10 cellular contexts compared by ENCODE assay signal in genomic region chr19:5691930-5692784, GRCh38. TPM values are rescaled to one million over a fixed set of nuclear protein-coding genes. Genes with fewer than 3 reads are reported as not detected.
DNase-seq lines count a peak whose midpoint lies in the region; ATAC-seq and TF ChIP-seq lines count a peak whose summit lies in the region.
"Had no signal": no experiment of that assay in that cellular context is flagged by ENCODE, and none has a peak within 500 bp of the region (broad histone marks: within the 10 kb centered on the region; RNA-seq: fewer than 3 reads in every experiment).

No MANE protein-coding gene starts in this region.

- H3K4me1 ChIP-seq in PC-9 (replicated peaks; ENCODE audit: insufficient read depth) (no peaks in the 10 kb centered on the region), sigmoid colon (peaks cover 0 to 40% (median 30%) of the 10 kb centered on the region in 4 donors)

- intact Hi-C loops in PC-9 (cut with micrococcal nuclease; ENCODE audit: unreplicated experiment) (no loop called here), sigmoid colon (cut with DNase I) (loop anchor here (2.0 to 5.0 kb wide), 3 partner anchors 29 to 210 kb away; partner anchors contain the start of genes CATSPERD, LONP1, NDUFA11 and SAFB)

- H4K20me1 ChIP-seq in PC-9 (ENCODE audit: insufficient read depth): peaks cover 37% of the 10 kb centered on the region

- H3K9me3 ChIP-seq in PC-9 (ENCODE audit: insufficient read depth, low read depth) (no peaks in the 10 kb centered on the region), sigmoid colon (no peaks in the 10 kb centered on the region)
- H3K9me3 ChIP-seq: neutrophil had no signal

- no peak overlapping the region for H2AFZ ChIP-seq in PC-9

- H3K4me3 ChIP-seq in PC-9 (peak overlapping the region; percentile 90), sigmoid colon (peak overlapping the region in 3 of 4 donors; percentile 66 to 85 (median 68))

- in situ Hi-C loops in G401 (cut with HindIII; ENCODE audit: low sequenced_read_pairs): no loop called here

- H3K36me3 Mint-ChIP-seq in effector memory CD8-positive, alpha-beta T cell (ENCODE audit: insufficient read depth): peaks cover 82% of the 10 kb centered on the region

- H3K9me3 Mint-ChIP-seq in effector memory CD8-positive, alpha-beta T cell: no peaks in the 10 kb centered on the region

- POLR2A ChIA-PET in PC-9 (lab: Charles Lee; ENCODE audit: unreplicated experiment): no interaction called here

- TF ChIP-seq POLR2A in sigmoid colon (IDR thresholded peaks at IDR 0.05): no peak

- BruUV-seq in PC-9 (replicated peaks; lab: Mats Ljungman, UMichigan): no TSS peak

- H3K27me3 Mint-ChIP-seq in effector memory CD8-positive, alpha-beta T cell: no peaks in the 10 kb centered on the region

- peak overlapping the region in 1 of 2 donors; percentile 98 for H3K27ac Mint-ChIP-seq in effector memory CD8-positive, alpha-beta T cell

- H3K4me2 ChIP-seq in PC-9: peak overlapping the region; percentile 71

- H3K4me1 Mint-ChIP-seq in effector memory CD8-positive, alpha-beta T cell (ENCODE audit: low read depth in 2 of 2): peaks cover 14 to 30% of the 10 kb centered on the region in 2 donors

- 29 to 62% methylated on average over 38 of the region's 38 CpGs for WGBS in sigmoid colon, 2 donors

- H3K4me3 Mint-ChIP-seq in effector memory CD8-positive, alpha-beta T cell: peak overlapping the region; percentile 53 to 96

- H3K79me2 ChIP-seq in PC-9 (ENCODE audit: low read depth): peaks cover 37% of the 10 kb centered on the region

- no peaks in the 10 kb centered on the region for H3K9me2 ChIP-seq in PC-9 (ENCODE audit: insufficient read depth)

- peak; percentile 46 for DNase-seq in G401 (ENCODE audit: low spot score)
- DNase-seq in PC-9: no peak
- DNase-seq in effector memory CD8-positive, alpha-beta T cell: no peak
- peak; percentile 69 for DNase-seq in sigmoid colon
- DNase-seq in NCI-H2196 treated with DMSO at 0.1 percent for 48 hours (lab: John Stamatoyannopoulos, UW; ENCODE audit: unreplicated experiment): no peak
- DNase-seq in HT-29 (ENCODE audit: low spot score): no peak

- CTCF ChIA-PET in PC-9 (lab: Charles Lee): no interaction called here

- peaks cover 34% of the 10 kb centered on the region for H3F3A ChIP-seq in PC-9 (ENCODE audit: insufficient read depth, low read depth)

- H3K36me3 ChIP-seq in PC-9 (ENCODE audit: low read depth): 0 out of 2 replicates have a peak, but pooled peaks cover 9% of the 10 kb centered on the region
- H3K36me3 ChIP-seq in sigmoid colon: peaks cover 16 to 56% (median 52%) of the 10 kb centered on the region in 4 donors

- no peak for TF ChIP-seq EP300 in sigmoid colon (IDR thresholded peaks at IDR 0.05)

- H3K27me3 ChIP-seq in PC-9 (ENCODE audit: insufficient read depth, low read depth) (no peaks in the 10 kb centered on the region), sigmoid colon (no peaks in the 10 kb centered on the region)
- H3K27me3 ChIP-seq: neutrophil had no signal

- peak overlapping the region; percentile 29; the same call in 1 of the 2 replicates for H3K27ac ChIP-seq in PC-9
- peak overlapping the region; percentile 89 to 96 (median 91) for H3K27ac ChIP-seq in sigmoid colon

- TF ChIP-seq CTCF in PC-9 (conservative IDR thresholded peaks at IDR 0.05): no peak
- TF ChIP-seq CTCF in sigmoid colon (IDR thresholded peaks at IDR 0.05): no peak

- ATAC-seq in effector memory CD8-positive, alpha-beta T cell (replicated peaks): no peak
- ATAC-seq in HG03045 (IDR thresholded peaks at IDR 0.05; ENCODE audit: unreplicated experiment): no peak
- ATAC-seq in GM21381 (IDR thresholded peaks at IDR 0.05; ENCODE audit: unreplicated experiment): no peak

RNA-seq across cellular contexts. Expression of gene RPL36, which starts 2.1 kb away (rescaled TPM):
- 758 and 1,281 TPM in 2 replicates for total RNA-seq in G401 (2014; rRNA removed; shearing (Covaris generic))
- total RNA-seq in PC-9 (2021) (772 and 787 TPM in 2 replicates), sigmoid colon (1,000 to 10,000 TPM in 2 of 4 donors, 100 to 1,000 TPM in 2; 593 to 1,408 (median 902) TPM)
- polyA plus RNA-seq in sigmoid colon: 1,000 to 10,000 TPM; 1,490 to 2,228 (median 1,816) TPM
- 1,326 and 1,347 TPM in 2 replicates for total RNA-seq in HT-29 (2014; rRNA removed; shearing (Covaris generic))

RNA-seq across cellular contexts. Expression of gene HSD11B1L, which starts 11.3 kb away (rescaled TPM):
- 15.1 and 18.8 TPM in 2 replicates for total RNA-seq in G401 (2014; rRNA removed; shearing (Covaris generic))
- 7.5 and 11.9 TPM in 2 replicates for total RNA-seq in PC-9 (2021)
- 10 to 100 TPM; 19.9 to 37.1 (median 23.3) TPM for total RNA-seq in sigmoid colon
- 1 to 10 TPM; 4.2 to 8.4 (median 6.3) TPM for polyA plus RNA-seq in sigmoid colon
- total RNA-seq in HT-29 (2014; rRNA removed; shearing (Covaris generic)): 2.1 and 4.1 TPM in 2 replicates

RNA-seq across cellular contexts. Expression of gene MICOS13, which starts 11.8 kb away (rescaled TPM):
- 36.5 and 74.5 TPM in 2 replicates for total RNA-seq in G401 (2014; rRNA removed; shearing (Covaris generic))
- total RNA-seq in PC-9 (2021) (31.1 and 34.7 TPM in 2 replicates), sigmoid colon (10 to 100 TPM; 39.6 to 87.8 (median 61.7) TPM)
- polyA plus RNA-seq in sigmoid colon: 100 to 1,000 TPM; 110 to 160 (median 120) TPM
- 222 and 223 TPM in 2 replicates for total RNA-seq in HT-29 (2014; rRNA removed; shearing (Covaris generic))

RNA-seq across cellular contexts. Expression of gene LONP1, which starts 27.8 kb away (rescaled TPM):
- 240 and 246 TPM in 2 replicates for total RNA-seq in G401 (2014; rRNA removed; shearing (Covaris generic))
- total RNA-seq in PC-9 (2021) (78.2 and 140 TPM in 2 replicates), sigmoid colon (10 to 100 TPM; 30.5 to 48.5 (median 36.6) TPM)
- polyA plus RNA-seq in sigmoid colon: 10 to 100 TPM; 24.0 to 62.6 (median 29.1) TPM
- 92.1 and 95.2 TPM in 2 replicates for total RNA-seq in HT-29 (2014; rRNA removed; shearing (Covaris generic))

RNA-seq across cellular contexts. Expression of gene CATSPERD, which starts 28.3 kb away (rescaled TPM):
- total RNA-seq in G401 (2014; rRNA removed; shearing (Covaris generic)): not detected in 2 replicates
- total RNA-seq in PC-9 (2021) (not detected in 2 replicates), sigmoid colon (not detected)
- polyA plus RNA-seq in sigmoid colon: not detected
- total RNA-seq in HT-29 (2014; rRNA removed; shearing (Covaris generic)): not detected in 2 replicates
- total RNA-seq: SK-MEL-5 had no signal

Comparison
In these comparisons a context has a peak if more than half of its experiments do, and no peak if none do; other contexts are left out.
1. DNase-seq: peak in G401 (single experiment) and sigmoid colon (single experiment); none in PC-9 (0 of 2), effector memory CD8-positive, alpha-beta T cell (0 of 3), NCI-H2196 treated with DMSO at 0.1 percent for 48 hours (single experiment) and HT-29 (single experiment).